1 cellular context compared by ENCODE assay signal in genomic region chr7:96308253-96308949, GRCh38.
TF ChIP-seq lines count a peak whose summit lies in the region.

No MANE protein-coding gene starts in this region.

TF ChIP-seq in HepG2, 621 proteins besides CTCF, POLR2A, EP300 and RAD21 (continued from another document):
- TF ChIP-seq UBTF (CRISPR knock-in tag; IDR thresholded peaks at IDR 0.05) = no peak
- no peak for TF ChIP-seq MBD4 (IDR thresholded peaks at IDR 0.05; ENCODE audit: borderline replicate concordance, low read length)
- TF ChIP-seq HDAC1 (CRISPR knock-in tag; IDR thresholded peaks at IDR 0.05) = peak; percentile 30; the same call in 1 of the 2 replicates
- peak; percentile 38; the same call in 1 of the 2 replicates for TF ChIP-seq RXRA (CRISPR knock-in tag; IDR thresholded peaks at IDR 0.05)
- TF ChIP-seq TOPORS (CRISPR knock-in tag; IDR thresholded peaks at IDR 0.05) = 0 out of 2 replicates have a peak, but pooled peaks have one; percentile 52
